30 cellular contexts compared by ENCODE assay signal in genomic region chr18:8699948-8700347, GRCh38. TPM values are rescaled to one million over a fixed set of nuclear protein-coding genes. Genes with fewer than 3 reads are reported as not detected.
DNase-seq lines count a peak whose midpoint lies in the region; ATAC-seq and TF ChIP-seq lines count a peak whose summit lies in the region.
"Had no signal": no experiment of that assay in that cellular context is flagged by ENCODE, and none has a peak within 500 bp of the region (broad histone marks: within the 10 kb centered on the region; RNA-seq: fewer than 3 reads in every experiment).

No MANE protein-coding gene starts in this region.

- intact Hi-C loops in Right ventricle myocardium inferior (cut with DNase I) (loop anchor here (10.0 kb wide), 4 partner anchors 75 to 445 kb away; no protein-coding TSS in a partner anchor), left ventricle myocardium inferior (cut with micrococcal nuclease) (loop anchor here (5.0 kb wide), 1 partner anchor 292 kb away; no protein-coding TSS in a partner anchor)

- no peak overlapping the region for H3K4me3 ChIP-seq in left ventricle myocardium inferior
- no peak overlapping the region for H3K4me3 ChIP-seq in fibroblast of the aortic adventitia (ENCODE audit: low read depth, low read length)
- H3K4me3 ChIP-seq: coronary artery, esophagus muscularis mucosa, HAP-1, ovary, sigmoid colon, stomach had no signal

- H3K36me3 ChIP-seq in left ventricle myocardium inferior, result no peaks in the 10 kb centered on the region
- H3K36me3 ChIP-seq: esophagus muscularis mucosa, HAP-1, ovary, sigmoid colon, stomach had no signal

- DNase-seq in Right ventricle myocardium inferior (ENCODE audit: missing footprints) (peak; percentile 42), left ventricle myocardium inferior (no peak), OCI-M1 (lab: John Stamatoyannopoulos, UW) (peak; percentile 63), fibroblast of the aortic adventitia (ENCODE audit: low read depth) (peak; percentile 72), HPDE6-E6E7 (ENCODE audit: extremely low spot score) (no peak)
- no peak for DNase-seq in activated CD4-positive, alpha-beta T cell treated with anti-CD3 and anti-CD28 coated beads, Interleukin-2, amount 50 U/mL, for 1 hour
- DNase-seq: activated CD4-positive, alpha-beta T cell treated with anti-CD3 and anti-CD28 coated beads for 4 hours; activated naive CD4-positive, alpha-beta T cell treated with Interleukin-2 at 50 U/mL for 16 hours; activated T-cell treated with anti-CD3 and anti-CD28 coated beads, Interleukin-2, amount 50 U/mL, for 48 hours; amygdala; COR-L47; endodermal cell; GF-D8; NCI-H187; NCI-H2171 treated with DMSO at 0.1 percent for 48 hours; NCI-H524 treated with DMSO at 0.1 percent for 48 hours; nephron progenitor cell; ovary; RPMI8226; sigmoid colon; stimulated activated CD4-positive, alpha-beta T cell treated with anti-CD3 and anti-CD28 coated beads, Interleukin-15, amount 100 ng/mL, for 24 hours; stomach; T-helper 2 cell; trophoblast cell had no signal

- ATAC-seq in Right ventricle myocardium inferior (no peak), HG03457 (IDR thresholded peaks at IDR 0.05; ENCODE audit: unreplicated experiment) (no peak), HG03439 (IDR thresholded peaks at IDR 0.05; ENCODE audit: unreplicated experiment) (no peak)
- ATAC-seq: SK-N-SH treated with all-trans-retinoic acid at 6 μM for 48 hours had no signal

- peaks cover 18% of the 10 kb centered on the region for H3K4me1 ChIP-seq in left ventricle myocardium inferior

- no peak overlapping the region for H3K27ac ChIP-seq in left ventricle myocardium inferior (replicated peaks)
- H3K27ac ChIP-seq: coronary artery, esophagus muscularis mucosa, ovary, sigmoid colon, stomach had no signal

- no peaks in the 10 kb centered on the region for H3K27me3 ChIP-seq in left ventricle myocardium inferior (ENCODE audit: low read depth)
- H3K27me3 ChIP-seq: esophagus muscularis mucosa, ovary, sigmoid colon had no signal

- TF ChIP-seq CTCF in left ventricle myocardium inferior (IDR thresholded peaks at IDR 0.05; ENCODE audit: borderline replicate concordance), result no peak
- TF ChIP-seq CTCF in fibroblast of the aortic adventitia (IDR thresholded peaks at IDR 0.05; ENCODE audit: insufficient read depth, low read length), result no peak

- H3K9me3 ChIP-seq in left ventricle myocardium inferior (replicated peaks), result no peaks in the 10 kb centered on the region
- H3K9me3 ChIP-seq: esophagus muscularis mucosa, HAP-1, ovary, sigmoid colon, stomach had no signal

RNA-seq across cellular contexts. Expression of gene MTCL1, which starts 5.4 kb away (rescaled TPM):
- total RNA-seq in Right ventricle myocardium inferior, result 7.0 TPM
- 9.1 TPM for total RNA-seq in left ventricle myocardium inferior
- 54.9 and 60.6 TPM in 2 replicates for total RNA-seq in fibroblast of the aortic adventitia (ENCODE audit: low replicate concordance)

Comparison
In these comparisons a context has a peak if more than half of its experiments do, and no peak if none do; other contexts are left out.
1. DNase-seq: peak in Right ventricle myocardium inferior (single experiment), OCI-M1 (single experiment) and fibroblast of the aortic adventitia (single experiment); none in left ventricle myocardium inferior (single experiment), HPDE6-E6E7 (single experiment) and activated CD4-positive, alpha-beta T cell treated with anti-CD3 and anti-CD28 coated beads, Interleukin-2, amount 50 U/mL, for 1 hour (single experiment).